21 cellular contexts compared by ENCODE assay signal in the genomic region with DNA sequence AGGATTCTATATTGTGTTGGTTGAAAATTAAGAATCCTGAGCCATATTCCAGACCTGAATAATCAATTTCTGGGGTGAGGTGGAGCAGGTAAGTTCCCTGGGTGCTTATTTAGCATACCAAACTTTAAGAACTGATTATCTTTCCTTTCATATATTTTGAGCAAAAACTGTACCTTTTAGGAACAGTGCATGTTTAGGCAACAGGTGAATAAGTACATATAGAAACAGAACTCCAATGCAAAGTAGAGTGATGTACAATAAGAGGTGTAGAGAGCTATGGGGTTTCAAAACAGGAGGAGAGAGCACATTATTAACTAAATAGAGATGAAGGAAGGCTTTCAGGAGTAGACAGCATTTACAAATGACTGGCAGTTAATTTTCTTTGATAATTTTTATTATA.
"Had no signal": no experiment of that assay in that cellular context is flagged by ENCODE, and none has a peak within 500 bp of the region (broad histone marks: within the 10 kb centered on the region; RNA-seq: fewer than 3 reads in every experiment).

No MANE protein-coding gene starts in this region.

- ATAC-seq: esophagus mucosa; heart left ventricle; left ventricle myocardium superior; naive thymus-derived CD4-positive, alpha-beta T cell; sciatic nerve had no signal

- H3K27me3 ChIP-seq: heart left ventricle, neutrophil, spleen, stomach, transverse colon had no signal

- H3K27ac ChIP-seq: coronary artery, heart left ventricle, neutrophil, spleen, stomach, thoracic aorta, transverse colon had no signal

- H3K4me3 Mint-ChIP-seq: naive thymus-derived CD4-positive, alpha-beta T cell had no signal

- H3K27me3 Mint-ChIP-seq: naive thymus-derived CD4-positive, alpha-beta T cell had no signal

- DNase-seq: effector CD4-positive, alpha-beta T cell; heart left ventricle; hippocampal formation; left colon; left ventricle myocardium superior; naive thymus-derived CD4-positive, alpha-beta T cell; posterior cingulate gyrus; spleen; stimulated activated CD4-positive, alpha-beta T cell treated with anti-CD3 and anti-CD28 coated beads, Interleukin-15, amount 100 ng/mL, for 24 hours; stimulated activated CD4-positive, alpha-beta T cell treated with anti-CD3 and anti-CD28 coated beads, Interleukin-1b, Interleukin-23, amount 100 ng/mL, for 48 hours; stimulated activated CD4-positive, alpha-beta T cell treated with anti-CD3 and anti-CD28 coated beads, Interleukin-4, amount 100 ng/mL, for 4 hours; stimulated activated naive CD4-positive, alpha-beta T cell; stomach; substantia nigra; transverse colon had no signal

- H3K4me1 ChIP-seq: stomach had no signal

- H3K4me3 ChIP-seq: coronary artery, heart left ventricle, lung, spleen, stomach, thoracic aorta, transverse colon had no signal
